Comparison of ENCODE assay signal across 25 cellular contexts in the genomic region with DNA sequence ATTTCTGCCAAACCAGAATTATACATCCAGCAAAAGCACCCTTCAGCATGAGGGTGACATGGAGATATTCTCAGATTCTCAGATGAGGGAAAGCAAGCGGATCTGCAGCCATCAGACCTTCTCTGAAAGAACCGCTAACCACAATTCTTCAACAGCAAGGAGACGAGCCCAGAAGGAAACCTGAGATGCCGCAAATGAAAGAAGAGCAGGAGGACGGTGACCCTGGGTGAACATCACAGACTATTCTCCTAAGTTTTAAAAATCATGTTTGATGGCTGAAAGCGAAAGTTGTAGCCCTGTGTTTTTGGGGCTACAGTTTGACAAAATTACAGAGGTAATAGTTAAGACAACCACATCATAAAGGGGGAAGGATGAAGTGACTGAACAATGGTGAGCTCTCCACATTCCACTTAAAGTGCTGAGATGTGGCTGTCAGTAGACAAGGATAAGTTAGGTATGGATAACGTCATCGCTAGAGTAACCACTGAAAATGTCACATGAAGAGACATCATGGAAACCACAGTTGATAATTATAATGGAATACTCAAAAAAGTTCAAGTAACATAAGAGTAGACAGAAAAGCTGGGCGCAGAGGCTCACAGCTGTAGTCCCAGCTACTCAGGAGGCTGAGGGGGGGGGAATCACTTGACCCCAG. TPM values are rescaled to one million over a fixed set of nuclear protein-coding genes. Genes with fewer than 3 reads are reported as not detected.
"Had no signal": no experiment of that assay in that cellular context is flagged by ENCODE, and none has a peak within 500 bp of the region (broad histone marks: within the 10 kb centered on the region; RNA-seq: fewer than 3 reads in every experiment).

No MANE protein-coding gene starts in this region.

- H3K36me3 ChIP-seq: adrenal gland, brain microvascular endothelial cell, left lung, ovary, prostate gland, vagina had no signal

- ATAC-seq: activated CD8-positive, alpha-beta memory T cell treated with anti-CD3 and anti-CD28 coated beads, Interleukin-2, amount 10 ng/mL, durations not matched to agents 7 days and 5 days; activated CD8-positive, alpha-beta T cell treated with anti-CD3 and anti-CD28 coated beads for 36 hours; left lung; naive thymus-derived CD8-positive, alpha-beta T cell; stimulated activated naive B cell treated with anti-CD40 and anti-IgM and Interleukin-4, amounts not matched to agents 10 μg/mL and 1 μg/mL and 100 μg/mL, for 72 hours had no signal

- H3K27me3 ChIP-seq: adrenal gland, ascending aorta, brain microvascular endothelial cell, left lung, ovary, testis, vagina had no signal

- H3K27ac ChIP-seq: adrenal gland, ascending aorta, brain microvascular endothelial cell, left lung, ovary, prostate gland, testis, vagina had no signal

- DNase-seq: activated CD4-positive, alpha-beta T cell treated with anti-CD3 and anti-CD28 coated beads for 48 hours; activated CD8-positive, alpha-beta memory T cell treated with anti-CD3 and anti-CD28 coated beads, Interleukin-2, amount 10 ng/mL, durations not matched to agents 7 days and 5 days; activated CD8-positive, alpha-beta T cell treated with anti-CD3 and anti-CD28 coated beads for 36 hours; activated gamma-delta T cell; adrenal gland; brain microvascular endothelial cell; caudate nucleus; dermis blood vessel endothelial cell; effector CD8-positive, alpha-beta T cell; foreskin melanocyte; immature natural killer cell; mammary epithelial cell; naive thymus-derived CD8-positive, alpha-beta T cell; ovary; stimulated activated CD4-positive, alpha-beta T cell treated with anti-CD3 and anti-CD28 coated beads, Interleukin-2, amount 100 ng/mL, for 48 hours; stimulated activated CD8-positive, alpha-beta memory T cell treated with anti-CD3 and anti-CD28 coated beads, Interleukin-4, amount 100 ng/mL, for 48 hours; stimulated activated naive B cell treated with anti-CD40 and anti-IgM and Interleukin-4, amounts not matched to agents 10 μg/mL and 1 μg/mL and 100 μg/mL, for 72 hours; testis; trophoblast cell had no signal

- H3K4me1 ChIP-seq: adrenal gland, ascending aorta, left lung, prostate gland, testis, vagina had no signal

- H3K4me3 ChIP-seq: adrenal gland, ascending aorta, left lung, ovary, prostate gland, testis, vagina had no signal

RNA-seq across cellular contexts. Expression of a gene that starts 49.5 kb away (rescaled TPM):
- total RNA-seq: activated CD8-positive, alpha-beta memory T cell treated with anti-CD3 and anti-CD28 coated beads, Interleukin-2, amount 10 ng/mL, durations not matched to agents 7 days and 5 days; activated CD8-positive, alpha-beta T cell treated with anti-CD3 and anti-CD28 coated beads for 36 hours; activated T-helper 1 cell treated with anti-CD3 and anti-CD28 coated beads, Interleukin-12 subunit alpha, Interleukin-12 subunit beta, Interleukin-2, Interleukin-4 antibody, amounts not matched to agents 30 ng/mL and 10 ng/mL and 1 ng/mL, durations not matched to agents 14 hours and 24 hours and 36 hours; ascending aorta; kidney epithelial cell; naive thymus-derived CD8-positive, alpha-beta T cell; vagina had no signal
